2 cellular contexts compared by ENCODE assay signal in the genomic region with DNA sequence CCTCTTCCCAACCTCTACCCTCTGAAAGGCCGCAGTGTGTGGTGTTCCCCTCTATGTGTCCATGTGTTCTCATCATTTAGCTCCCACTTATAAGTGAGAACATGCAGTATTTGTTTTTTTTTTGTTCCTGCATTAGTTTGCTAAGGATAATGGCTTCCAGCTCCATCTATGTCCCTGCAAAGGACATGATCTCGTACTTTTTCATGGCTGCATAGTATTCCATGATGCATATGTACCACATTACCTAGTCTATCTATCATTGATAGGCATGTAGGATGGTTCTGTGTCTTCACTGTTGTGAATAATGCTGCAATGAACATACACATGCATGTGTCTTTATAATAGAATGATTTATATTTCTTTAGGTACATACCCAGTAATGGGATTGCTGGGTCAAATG.
TF ChIP-seq lines count a peak whose summit lies in the region.

No MANE protein-coding gene starts in this region.

TF ChIP-seq in HEK293, 187 proteins besides CTCF, POLR2A, EP300 and RAD21:
- TF ChIP-seq, protein P1, sequence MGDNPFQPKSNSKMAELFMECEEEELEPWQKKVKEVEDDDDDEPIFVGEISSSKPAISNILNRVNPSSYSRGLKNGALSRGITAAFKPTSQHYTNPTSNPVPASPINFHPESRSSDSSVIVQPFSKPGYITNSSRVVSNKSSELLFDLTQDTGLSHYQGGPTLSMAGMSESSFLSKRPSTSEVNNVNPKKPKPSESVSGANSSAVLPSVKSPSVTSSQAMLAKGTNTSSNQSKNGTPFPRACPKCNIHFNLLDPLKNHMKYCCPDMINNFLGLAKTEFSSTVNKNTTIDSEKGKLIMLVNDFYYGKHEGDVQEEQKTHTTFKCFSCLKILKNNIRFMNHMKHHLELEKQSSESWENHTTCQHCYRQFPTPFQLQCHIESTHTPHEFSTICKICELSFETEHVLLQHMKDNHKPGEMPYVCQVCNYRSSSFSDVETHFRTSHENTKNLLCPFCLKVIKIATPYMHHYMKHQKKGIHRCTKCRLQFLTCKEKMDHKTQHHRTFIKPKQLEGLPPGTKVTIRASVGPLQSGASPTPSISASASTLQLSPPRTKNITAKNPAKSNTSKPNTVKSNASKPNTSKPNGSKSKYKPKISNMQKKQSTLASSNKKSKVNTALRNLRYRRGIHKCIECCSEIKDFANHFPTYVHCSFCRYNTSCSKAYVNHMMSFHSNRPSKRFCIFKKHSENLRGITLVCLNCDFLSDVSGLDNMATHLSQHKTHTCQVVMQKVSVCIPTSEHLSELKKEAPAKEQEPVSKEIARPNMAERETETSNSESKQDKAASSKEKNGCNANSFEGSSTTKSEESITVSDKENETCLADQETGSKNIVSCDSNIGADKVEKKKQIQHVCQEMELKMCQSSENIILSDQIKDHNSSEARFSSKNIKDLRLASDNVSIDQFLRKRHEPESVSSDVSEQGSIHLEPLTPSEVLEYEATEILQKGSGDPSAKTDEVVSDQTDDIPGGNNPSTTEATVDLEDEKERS (tag by site-specific recombination; IDR thresholded peaks at IDR 0.05) = peak; percentile 62; the same call in 1 of the 2 replicates
- TF ChIP-seq, protein P2, sequence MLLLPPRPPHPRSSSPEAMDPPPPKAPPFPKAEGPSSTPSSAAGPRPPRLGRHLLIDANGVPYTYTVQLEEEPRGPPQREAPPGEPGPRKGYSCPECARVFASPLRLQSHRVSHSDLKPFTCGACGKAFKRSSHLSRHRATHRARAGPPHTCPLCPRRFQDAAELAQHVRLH (tag by site-specific recombination; IDR thresholded peaks at IDR 0.05) = peak; percentile 93
- peak; percentile 99 for TF ChIP-seq ZNF146 (tag by site-specific recombination; IDR thresholded peaks at IDR 0.05)

TF ChIP-seq in K562, 482 proteins besides CTCF, POLR2A, EP300 and RAD21:
- TF ChIP-seq ZNF146 (CRISPR knock-in tag; IDR thresholded peaks at IDR 0.05; ENCODE audit: unreplicated experiment) = peak; percentile 89
TF ChIP-seq in K562: peak in this region for 1; not testable (repeated sequence) for 481.
